In genomic region chr7:150739045-150739432, GRCh38 we compare ENCODE assay signal across 10 cellular contexts. TPM values are rescaled to one million over a fixed set of nuclear protein-coding genes. Genes with fewer than 3 reads are reported as not detected.
A peak's percentile ranks its signal among the peaks of the same experiment; 100 is the strongest.
DNase-seq lines count a peak whose midpoint lies in the region; ATAC-seq and TF ChIP-seq lines count a peak whose summit lies in the region.
"Had no signal": no experiment of that assay in that cellular context is flagged by ENCODE, and none has a peak within 500 bp of the region (broad histone marks: within the 10 kb centered on the region; RNA-seq: fewer than 3 reads in every experiment).

No MANE protein-coding gene starts in this region.

- peak overlapping the region; percentile 89 for H3K27ac Mint-ChIP-seq in activated CD8-positive, alpha-beta T cell treated with anti-CD3 and anti-CD28 coated beads, Interleukin-2, amount 10 ng/mL, durations not matched to agents 7 days and 5 days
- H3K27ac Mint-ChIP-seq: HFFc6 had no signal

- no peaks in the 10 kb centered on the region for H3K27me3 Mint-ChIP-seq in activated CD8-positive, alpha-beta T cell treated with anti-CD3 and anti-CD28 coated beads, Interleukin-2, amount 10 ng/mL, durations not matched to agents 7 days and 5 days (ENCODE audit: low read depth)

- H3K4me3 Mint-ChIP-seq in activated CD8-positive, alpha-beta T cell treated with anti-CD3 and anti-CD28 coated beads, Interleukin-2, amount 10 ng/mL, durations not matched to agents 7 days and 5 days: peak overlapping the region; percentile 90
- H3K4me3 Mint-ChIP-seq: HFFc6 had no signal

- H3K4me1 ChIP-seq in upper lobe of right lung: peaks cover 13% of the 10 kb centered on the region

- H3K36me3 Mint-ChIP-seq in activated CD8-positive, alpha-beta T cell treated with anti-CD3 and anti-CD28 coated beads, Interleukin-2, amount 10 ng/mL, durations not matched to agents 7 days and 5 days (ENCODE audit: low read depth): peaks cover 69% of the 10 kb centered on the region

- peaks cover 26% of the 10 kb centered on the region for H3K36me3 ChIP-seq in upper lobe of right lung

- H3K9me3 Mint-ChIP-seq in activated CD8-positive, alpha-beta T cell treated with anti-CD3 and anti-CD28 coated beads, Interleukin-2, amount 10 ng/mL, durations not matched to agents 7 days and 5 days (ENCODE audit: insufficient read depth): no peaks in the 10 kb centered on the region

- peak overlapping the region; percentile 61 for H3K4me3 ChIP-seq in upper lobe of right lung

- peak overlapping the region; percentile 87 for H3K27ac ChIP-seq in upper lobe of right lung

- ATAC-seq in Right ventricle myocardium superior (ENCODE audit: poor library complexity): peak; percentile 37
- no peak for ATAC-seq in Right ventricle myocardium inferior
- no peak for ATAC-seq in activated CD8-positive, alpha-beta T cell treated with anti-CD3 and anti-CD28 coated beads, Interleukin-2, amount 10 ng/mL, durations not matched to agents 7 days and 5 days
- peak; percentile 57 for ATAC-seq in left colon
- no peak for ATAC-seq in upper lobe of right lung

- no peaks in the 10 kb centered on the region for H3K27me3 ChIP-seq in upper lobe of right lung

- TF ChIP-seq CTCF in upper lobe of right lung (IDR thresholded peaks at IDR 0.05): peak; percentile 26

- CTCF ChIA-PET in activated CD8-positive, alpha-beta T cell treated with anti-CD3 and anti-CD28 coated beads, Interleukin-2, amount 10 ng/mL, durations not matched to agents 7 days and 5 days (lab: Charles Lee): interaction anchor here (0.8 to 3.0 kb wide), 12 partner anchors 9 to 290 kb away, joined by 3 to 23 read pairs (median 4); partner anchors contain the start of genes GIMAP1, GIMAP2, GIMAP4 and GIMAP6

- POLR2A ChIA-PET in activated CD8-positive, alpha-beta T cell treated with anti-CD3 and anti-CD28 coated beads, Interleukin-2, amount 10 ng/mL, durations not matched to agents 7 days and 5 days (lab: Charles Lee): interaction anchor here (0.8 to 4.7 kb wide), 17 partner anchors 7 to 288 kb away, joined by 3 to 43 read pairs (median 13); partner anchors contain the start of genes GIMAP1, GIMAP2, GIMAP4 and GIMAP6

- H3K4me1 Mint-ChIP-seq in activated CD8-positive, alpha-beta T cell treated with anti-CD3 and anti-CD28 coated beads, Interleukin-2, amount 10 ng/mL, durations not matched to agents 7 days and 5 days (ENCODE audit: low read depth): peaks cover 79% of the 10 kb centered on the region

- intact Hi-C loops in Right ventricle myocardium superior (cut with DNase I) (no loop called here), Right ventricle myocardium inferior (cut with DNase I) (loop anchor here (2.0 to 5.0 kb wide), 3 partner anchors 22 to 107 kb away; partner anchors contain the start of genes GIMAP1 and GIMAP6), left colon (cut with DNase I, micrococcal nuclease) (no loop called here), upper lobe of right lung (cut with DNase I) (no loop called here)

- no peak for DNase-seq in Right ventricle myocardium superior
- DNase-seq in Right ventricle myocardium inferior (ENCODE audit: missing footprints): no peak
- DNase-seq in activated CD8-positive, alpha-beta T cell treated with anti-CD3 and anti-CD28 coated beads, Interleukin-2, amount 10 ng/mL, durations not matched to agents 7 days and 5 days: peak; percentile 20
- no peak for DNase-seq in left colon
- no peak for DNase-seq in upper lobe of right lung
- DNase-seq in ecto neural progenitor cell (ENCODE audit: low spot score): no peak
- no peak for DNase-seq in NCI-H446 (lab: John Stamatoyannopoulos, UW)
- DNase-seq in T-helper 9 cell: no peak
- DNase-seq: activated CD4-positive, alpha-beta T cell treated with anti-CD3 and anti-CD28 coated beads, Interleukin-2, amount 50 U/mL, for 1 hour; HFFc6 had no signal

- no peaks in the 10 kb centered on the region for H3K9me3 ChIP-seq in upper lobe of right lung

RNA-seq across cellular contexts. Expression of gene GIMAP5, which starts 1.8 kb away (rescaled TPM):
- total RNA-seq in Right ventricle myocardium superior (8.5 TPM), Right ventricle myocardium inferior (9.0 TPM), left colon (1 to 10 TPM; 4.9 to 6.6 TPM), upper lobe of right lung (41.8 TPM)
- 10 to 100 TPM; 56.3 to 63.3 TPM for total RNA-seq in activated CD8-positive, alpha-beta T cell treated with anti-CD3 and anti-CD28 coated beads, Interleukin-2, amount 10 ng/mL, durations not matched to agents 7 days and 5 days
- total RNA-seq: HFFc6 had no signal

RNA-seq across cellular contexts. Expression of gene GIMAP1, which starts 22.6 kb away (rescaled TPM):
- total RNA-seq in Right ventricle myocardium superior (5.6 TPM), Right ventricle myocardium inferior (5.8 TPM), left colon (1 to 10 TPM; 1.1 to 2.4 TPM), upper lobe of right lung (13.0 TPM)
- total RNA-seq in activated CD8-positive, alpha-beta T cell treated with anti-CD3 and anti-CD28 coated beads, Interleukin-2, amount 10 ng/mL, durations not matched to agents 7 days and 5 days: 10 to 100 TPM; 19.0 to 20.2 TPM
- total RNA-seq: HFFc6 had no signal

RNA-seq across cellular contexts. Expression of gene GIMAP2, which starts 53.5 kb away (rescaled TPM):
- total RNA-seq in Right ventricle myocardium superior (4.7 TPM), Right ventricle myocardium inferior (6.2 TPM), left colon (1 to 10 TPM; 6.8 TPM), upper lobe of right lung (33.0 TPM)
- 10 to 100 TPM; 79.0 to 82.9 TPM for total RNA-seq in activated CD8-positive, alpha-beta T cell treated with anti-CD3 and anti-CD28 coated beads, Interleukin-2, amount 10 ng/mL, durations not matched to agents 7 days and 5 days
- total RNA-seq: HFFc6 had no signal

Comparison
In these comparisons a context has a peak if more than half of its experiments do, and no peak if none do; other contexts are left out.
1. ATAC-seq: peak in Right ventricle myocardium superior (single experiment) and left colon (single experiment); none in Right ventricle myocardium inferior (single experiment), activated CD8-positive, alpha-beta T cell treated with anti-CD3 and anti-CD28 coated beads, Interleukin-2, amount 10 ng/mL, durations not matched to agents 7 days and 5 days (single experiment) and upper lobe of right lung (single experiment).